32 cellular contexts compared by ENCODE assay signal in the genomic region with DNA sequence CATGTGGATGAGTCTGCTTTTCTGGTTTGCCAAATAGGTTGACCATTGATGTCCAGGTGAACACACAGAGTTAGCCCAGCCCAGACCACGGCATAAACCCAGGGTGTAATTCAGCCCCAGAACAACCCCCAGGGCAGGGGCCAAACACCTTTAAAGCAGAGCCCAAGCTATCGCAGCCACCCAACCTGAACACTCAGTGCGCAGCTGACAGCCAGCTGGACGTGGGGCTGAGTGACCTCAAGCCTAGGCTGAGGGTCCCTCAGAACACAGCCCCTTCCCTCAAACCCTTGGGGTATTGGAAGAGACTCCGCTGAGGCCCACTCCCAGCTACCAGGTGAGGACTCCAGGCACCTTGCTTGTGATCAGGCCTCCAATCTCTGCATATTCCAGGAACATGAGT.
"Had no signal": no experiment of that assay in that cellular context is flagged by ENCODE, and none has a peak within 500 bp of the region (broad histone marks: within the 10 kb centered on the region; RNA-seq: fewer than 3 reads in every experiment).

No MANE protein-coding gene starts in this region.

- H3K4me3 ChIP-seq: ascending aorta, MG63, SJSA1 had no signal

- H3K27me3 ChIP-seq: ascending aorta, SJSA1 had no signal

- H3K4me3 Mint-ChIP-seq: activated CD4-positive, alpha-beta memory T cell treated with anti-CD3 and anti-CD28 coated beads for 36 hours; activated CD4-positive, alpha-beta T cell treated with anti-CD3 and anti-CD28 coated beads for 36 hours; activated CD8-positive, alpha-beta memory T cell treated with anti-CD3 and anti-CD28 coated beads, Interleukin-2, amount 10 ng/mL, durations not matched to agents 7 days and 5 days; activated naive CD8-positive, alpha-beta T cell treated with anti-CD3 and anti-CD28 coated beads for 36 hours; activated T-cell treated with anti-CD3 and anti-CD28 coated beads, Interleukin-2, amount 50 U/mL, for 72 hours; activated T-helper 17 cell treated with anti-CD3 and anti-CD28 coated beads, Interleukin-2, amount 50 U/mL, for 72 hours; T-helper 1 cell treated with Interleukin-12 subunit alpha and Interleukin-12 subunit beta and Interleukin-4 antibody, amounts not matched to agents 30 μg/mL and 1 μg/mL, for 36 hours; T-helper 2 cell treated with Interferon-gamma antibody and Interleukin-4, amounts not matched to agents 5 μg/mL and 100 μg/mL, for 36 hours; WTC11 had no signal

- ATAC-seq: activated CD4-positive, alpha-beta T cell treated with anti-CD3 and anti-CD28 coated beads for 36 hours; activated CD4-positive, CD25-positive, alpha-beta regulatory T cell treated with anti-CD3 and anti-CD28 coated beads, Interleukin-2, amount 50 U/mL, for 24 hours; activated CD8-positive, alpha-beta memory T cell treated with anti-CD3 and anti-CD28 coated beads, Interleukin-2, amount 10 ng/mL, durations not matched to agents 7 days and 5 days; activated T-cell treated with anti-CD3 and anti-CD28 coated beads, Interleukin-2, amount 50 U/mL, for 72 hours; activated T-helper 17 cell treated with anti-CD3 and anti-CD28 coated beads, Interleukin-2, amount 50 U/mL, for 72 hours; Panc1; WTC11 had no signal

- H3K4me1 Mint-ChIP-seq: activated CD4-positive, alpha-beta T cell treated with anti-CD3 and anti-CD28 coated beads for 36 hours; activated CD8-positive, alpha-beta memory T cell treated with anti-CD3 and anti-CD28 coated beads, Interleukin-2, amount 10 ng/mL, durations not matched to agents 7 days and 5 days; activated naive CD8-positive, alpha-beta T cell treated with anti-CD3 and anti-CD28 coated beads for 36 hours; activated T-helper 17 cell treated with anti-CD3 and anti-CD28 coated beads, Interleukin-2, amount 50 U/mL, for 72 hours; WTC11 had no signal

- DNase-seq: activated CD4-positive, alpha-beta memory T cell treated with anti-CD3 and anti-CD28 coated beads for 36 hours; activated CD4-positive, alpha-beta T cell treated with anti-CD3 and anti-CD28 coated beads for 36 hours; activated CD4-positive, alpha-beta T cell treated with anti-CD3 and anti-CD28 coated beads, Interleukin-2, amount 50 U/mL, for 1 hour; activated CD8-positive, alpha-beta memory T cell treated with anti-CD3 and anti-CD28 coated beads for 24 hours; activated CD8-positive, alpha-beta memory T cell treated with anti-CD3 and anti-CD28 coated beads, Interleukin-2, amount 10 ng/mL, durations not matched to agents 7 days and 5 days; activated CD8-positive, alpha-beta memory T cell treated with anti-CD3 and anti-CD28 coated beads, Interleukin-2, amount 50 U/mL, for 48 hours; activated effector memory CD4-positive, alpha-beta T cell treated with anti-CD3 and anti-CD28 coated beads, Interleukin-2, amount 50 U/mL, for 16 hours; activated naive CD4-positive, alpha-beta T cell; activated naive CD4-positive, alpha-beta T cell treated with anti-CD3 and anti-CD28 coated beads, Interleukin-2, amount 50 U/mL, for 16 hours; activated naive CD8-positive, alpha-beta T cell treated with anti-CD3 and anti-CD28 coated beads for 36 hours; activated T-cell treated with anti-CD3 and anti-CD28 coated beads, Interleukin-2, amount 50 U/mL, for 72 hours; amniotic stem cell; Kasumi-1; KG1; MG63; NCI-H1048; NCI-H1105 treated with DMSO at 0.1 percent for 48 hours; NCI-H1436; NCI-H1694; NCI-H1930; NCI-H345; NCI-H524 treated with DMSO at 0.1 percent for 48 hours; SHP77 treated with DMSO at 0.1 percent for 48 hours had no signal

- H3K9me3 ChIP-seq: ascending aorta, MG63, SJSA1, SK-N-SH had no signal

- H3K27ac Mint-ChIP-seq: activated CD4-positive, alpha-beta memory T cell treated with anti-CD3 and anti-CD28 coated beads for 36 hours; activated CD4-positive, alpha-beta T cell treated with anti-CD3 and anti-CD28 coated beads for 36 hours; activated CD8-positive, alpha-beta memory T cell treated with anti-CD3 and anti-CD28 coated beads, Interleukin-2, amount 10 ng/mL, durations not matched to agents 7 days and 5 days; activated naive CD8-positive, alpha-beta T cell treated with anti-CD3 and anti-CD28 coated beads for 36 hours; activated T-cell treated with anti-CD3 and anti-CD28 coated beads, Interleukin-2, amount 50 U/mL, for 72 hours; activated T-helper 17 cell treated with anti-CD3 and anti-CD28 coated beads, Interleukin-2, amount 50 U/mL, for 72 hours; T-helper 1 cell treated with Interleukin-12 subunit alpha and Interleukin-12 subunit beta and Interleukin-4 antibody, amounts not matched to agents 30 μg/mL and 1 μg/mL, for 36 hours; T-helper 2 cell treated with Interferon-gamma antibody and Interleukin-4, amounts not matched to agents 5 μg/mL and 100 μg/mL, for 36 hours; WTC11 had no signal

- H3K36me3 ChIP-seq: ascending aorta, MG63, SJSA1 had no signal

- H3K4me1 ChIP-seq: ascending aorta, SJSA1 had no signal

- H3K36me3 Mint-ChIP-seq: activated CD4-positive, alpha-beta memory T cell treated with anti-CD3 and anti-CD28 coated beads for 36 hours; activated CD8-positive, alpha-beta memory T cell treated with anti-CD3 and anti-CD28 coated beads, Interleukin-2, amount 10 ng/mL, durations not matched to agents 7 days and 5 days; activated naive CD8-positive, alpha-beta T cell treated with anti-CD3 and anti-CD28 coated beads for 36 hours; WTC11 had no signal

- H3K27ac ChIP-seq: ascending aorta, SJSA1 had no signal

- H3K9me3 Mint-ChIP-seq: activated CD4-positive, alpha-beta memory T cell treated with anti-CD3 and anti-CD28 coated beads for 36 hours; activated naive CD8-positive, alpha-beta T cell treated with anti-CD3 and anti-CD28 coated beads for 36 hours; activated T-cell treated with anti-CD3 and anti-CD28 coated beads, Interleukin-2, amount 50 U/mL, for 72 hours; activated T-helper 17 cell treated with anti-CD3 and anti-CD28 coated beads, Interleukin-2, amount 50 U/mL, for 72 hours; T-helper 1 cell treated with Interleukin-12 subunit alpha and Interleukin-12 subunit beta and Interleukin-4 antibody, amounts not matched to agents 30 μg/mL and 1 μg/mL, for 36 hours; T-helper 2 cell treated with Interferon-gamma antibody and Interleukin-4, amounts not matched to agents 5 μg/mL and 100 μg/mL, for 36 hours; WTC11 had no signal
